In genomic region chr10:121183241-121183640, GRCh38 we compare ENCODE assay signal across 24 cellular contexts.
DNase-seq lines count a peak whose midpoint lies in the region; ATAC-seq and TF ChIP-seq lines count a peak whose summit lies in the region.
"Had no signal": no experiment of that assay in that cellular context is flagged by ENCODE, and none has a peak within 500 bp of the region (broad histone marks: within the 10 kb centered on the region; RNA-seq: fewer than 3 reads in every experiment).

No MANE protein-coding gene starts in this region.

- no peaks in the 10 kb centered on the region for H3K36me3 ChIP-seq in PC-3 (ENCODE audit: low read depth, low read length)
- H3K36me3 ChIP-seq: SJCRH30 had no signal

- H3K79me2 ChIP-seq in PC-3 (ENCODE audit: low read length) = no peaks in the 10 kb centered on the region

- no peaks in the 10 kb centered on the region for H3F3A ChIP-seq in PC-3 (ENCODE audit: low read length, unreplicated experiment)

- peak; percentile 88 for DNase-seq in DMS153 (lab: John Stamatoyannopoulos, UW)
- peak; percentile 41 for DNase-seq in NCI-H1105 treated with DMSO at 0.1 percent for 48 hours (lab: John Stamatoyannopoulos, UW)
- peak; percentile 94 for DNase-seq in NCI-H345 (lab: John Stamatoyannopoulos, UW)
- DNase-seq in NCI-H82 treated with DMSO at 0.1 percent for 48 hours (lab: John Stamatoyannopoulos, UW; ENCODE audit: unreplicated experiment) = peak; percentile 42
- DNase-seq in GM10248 (ENCODE audit: extremely low spot score) = no peak
- DNase-seq in PC-3 = no peak
- DNase-seq in NCI-H1930 (lab: John Stamatoyannopoulos, UW) = no peak
- DNase-seq: activated CD4-positive, alpha-beta T cell treated with anti-CD3 and anti-CD28 coated beads for 4 hours; activated naive CD4-positive, alpha-beta T cell treated with anti-CD3 and anti-CD28 coated beads for 36 hours; activated T-cell treated with anti-CD3 and anti-CD28 coated beads, Interleukin-2, amount 50 U/mL, for 4 hours; DND-41; GM23248; HFFc6; Karpas-422; MV-4-11; naive B cell; NCI-H774; occipital lobe; PC-9; SJCRH30; stimulated activated CD4-positive, alpha-beta T cell treated with anti-CD3 and anti-CD28 coated beads, Interleukin-4, amount 100 ng/mL, for 24 hours; stimulated activated naive CD8-positive, alpha-beta T cell treated with anti-CD3 and anti-CD28 coated beads, Interleukin-15, Interleukin-2, amounts not matched to agents 100 U/mL and 50 U/mL, for 24 hours had no signal

- peaks cover 37% of the 10 kb centered on the region for H3K27me3 ChIP-seq in PC-3 (ENCODE audit: low read length)
- H3K27me3 ChIP-seq: SJCRH30 had no signal

- H2AFZ ChIP-seq in PC-3 (ENCODE audit: low read length) = no peak overlapping the region
- H2AFZ ChIP-seq: GM23248, PC-9 had no signal

- H3K9me2 ChIP-seq in PC-3 (replicated peaks; ENCODE audit: low read length) = no peaks in the 10 kb centered on the region

- no peaks in the 10 kb centered on the region for H4K20me1 ChIP-seq in PC-3 (ENCODE audit: low read length)

- no peak for ATAC-seq in HG03442 (IDR thresholded peaks at IDR 0.05; ENCODE audit: unreplicated experiment)
- no peak for ATAC-seq in PC-3
- ATAC-seq: activated T-cell treated with anti-CD3 and anti-CD28 coated beads, Interleukin-2, amount 50 U/mL, for 4 hours; stimulated activated naive CD8-positive, alpha-beta T cell treated with anti-CD3 and anti-CD28 coated beads, Interleukin-15, Interleukin-2, amounts not matched to agents 100 U/mL and 50 U/mL, for 24 hours had no signal

- H3K9ac ChIP-seq in PC-3 (ENCODE audit: low read length) = no peak overlapping the region
- H3K9ac ChIP-seq: GM23248 had no signal

- TF ChIP-seq CTCF in GM10248 (IDR thresholded peaks at IDR 0.05; ENCODE audit: control extremely low read depth, extremely low read depth, low read depth, missing control alignments) = no peak
- no peak for TF ChIP-seq CTCF in PC-3 (conservative IDR thresholded peaks at IDR 0.05; ENCODE audit: low read depth, low read length)

- H3K27ac ChIP-seq in PC-3 (ENCODE audit: low read length) = no peak overlapping the region
- H3K27ac ChIP-seq: C4-2B, GM23248, PC-9, SJCRH30 had no signal

- H3K4me2 ChIP-seq in PC-3 (ENCODE audit: low read length) = no peak overlapping the region
- H3K4me2 ChIP-seq: PC-9 had no signal

- H3K4me3 ChIP-seq in PC-3 (ENCODE audit: low read length) = no peak overlapping the region
- H3K4me3 ChIP-seq: GM23248, PC-9, SJCRH30 had no signal

- CTCF ChIA-PET in GM10248 (lab: Yijun Ruan, JAX) = no interaction called here
- CTCF ChIA-PET in PC-3 (lab: Charles Lee) = no interaction called here

- H3K9me3 ChIP-seq in PC-3 (ENCODE audit: low read length) = no peaks in the 10 kb centered on the region
- H3K9me3 ChIP-seq: SJCRH30 had no signal

- no peaks in the 10 kb centered on the region for H3K4me1 ChIP-seq in PC-3 (ENCODE audit: insufficient read depth, low read length)
- H3K4me1 ChIP-seq: SJCRH30 had no signal

- BruUV-seq in PC-3 (replicated peaks; lab: Mats Ljungman, UMichigan) = no TSS peak

- intact Hi-C loops in PC-3 (cut with micrococcal nuclease) = no loop called here

- POLR2A ChIA-PET in GM10248 (lab: Yijun Ruan, JAX) = no interaction called here
- POLR2A ChIA-PET in PC-3 (lab: Charles Lee; ENCODE audit: unreplicated experiment) = no interaction called here

Comparison
In these comparisons a context has a peak if more than half of its experiments do, and no peak if none do; other contexts are left out.
1. DNase-seq: peak in DMS153 (single experiment), NCI-H1105 treated with DMSO at 0.1 percent for 48 hours (single experiment), NCI-H345 (single experiment) and NCI-H82 treated with DMSO at 0.1 percent for 48 hours (single experiment); none in GM10248 (single experiment), PC-3 (single experiment) and NCI-H1930 (0 of 2).